ENCODE assay signal across 17 cellular contexts in genomic region chr3:135516143-135516542, GRCh38.
DNase-seq lines count a peak whose midpoint lies in the region; ATAC-seq, FAIRE-seq and TF ChIP-seq lines count a peak whose summit lies in the region.
"Had no signal": no experiment of that assay in that cellular context is flagged by ENCODE, and none has a peak within 500 bp of the region (broad histone marks: within the 10 kb centered on the region; RNA-seq: fewer than 3 reads in every experiment).

No MANE protein-coding gene starts in this region.

- H3K4me1 Mint-ChIP-seq in activated T-cell treated with anti-CD3 and anti-CD28 coated beads, Interleukin-2, amount 50 U/mL, for 72 hours (ENCODE audit: low read depth): no peaks in the 10 kb centered on the region
- H3K4me1 Mint-ChIP-seq: stimulated activated naive B cell treated with anti-CD40 and anti-IgM and Interleukin-4, amounts not matched to agents 10 μg/mL and 1 μg/mL and 100 μg/mL, for 72 hours had no signal

- no peak for ATAC-seq in activated T-cell treated with anti-CD3 and anti-CD28 coated beads, Interleukin-2, amount 50 U/mL, for 72 hours (replicated peaks in 1 of 2)

- no peaks in the 10 kb centered on the region for H3K9me3 ChIP-seq in mesodermal cell (ENCODE audit: control insufficient read depth, low read length)

- FAIRE-seq in H54 (lab: Jason Lieb, UNC): no peak
- FAIRE-seq: G401.6 had no signal

- DNase-seq in EL: peak; percentile 36
- DNase-seq in M059J (ENCODE audit: low read depth): peak; percentile 84
- no peak for DNase-seq in choroid plexus epithelial cell (ENCODE audit: low read depth)
- no peak for DNase-seq in HPDE6-E6E7 (ENCODE audit: extremely low spot score)
- no peak for DNase-seq in COLO668 (lab: John Stamatoyannopoulos, UW; ENCODE audit: unreplicated experiment)
- no peak for DNase-seq in activated T-cell treated with anti-CD3 and anti-CD28 coated beads, Interleukin-2, amount 50 U/mL, for 72 hours
- no peak for DNase-seq in H54 (ENCODE audit: insufficient read length, low spot score)
- DNase-seq: activated CD4-positive, CD25-positive, alpha-beta regulatory T cell; cortex of kidney; hippocampal formation; NCI-H1694; OCI-M1; stimulated activated CD4-positive, alpha-beta T cell treated with anti-CD3 and anti-CD28 coated beads, Interleukin-15, amount 100 ng/mL, for 24 hours; stimulated activated naive B cell treated with anti-CD40 and anti-IgM and Interleukin-4, amounts not matched to agents 10 μg/mL and 1 μg/mL and 100 μg/mL, for 72 hours had no signal

- peak overlapping the region; percentile 20 for H3K27ac ChIP-seq in mesodermal cell (ENCODE audit: low read depth, low read length, severe bottlenecking)
- H3K27ac ChIP-seq: HL-60 had no signal

- no peak overlapping the region for H3K27ac Mint-ChIP-seq in activated T-cell treated with anti-CD3 and anti-CD28 coated beads, Interleukin-2, amount 50 U/mL, for 72 hours
- H3K27ac Mint-ChIP-seq: stimulated activated naive B cell treated with anti-CD40 and anti-IgM and Interleukin-4, amounts not matched to agents 10 μg/mL and 1 μg/mL and 100 μg/mL, for 72 hours had no signal

- TF ChIP-seq CTCF in choroid plexus epithelial cell (conservative IDR thresholded peaks at IDR 0.05; ENCODE audit: low read depth, low read length): peak; percentile 19

- 60% methylated on average over 1 of the region's 3 CpGs; no CpG with 5 or more reads in 1 of the 2 experiments for WGBS in mesodermal cell (ENCODE audit: insufficient coverage in 2 of 2), 2 experiments

- no peaks in the 10 kb centered on the region for H3K36me3 Mint-ChIP-seq in activated T-cell treated with anti-CD3 and anti-CD28 coated beads, Interleukin-2, amount 50 U/mL, for 72 hours (ENCODE audit: insufficient read depth in 2 of 2)
- H3K36me3 Mint-ChIP-seq: stimulated activated naive B cell treated with anti-CD40 and anti-IgM and Interleukin-4, amounts not matched to agents 10 μg/mL and 1 μg/mL and 100 μg/mL, for 72 hours had no signal

- H3K9me3 Mint-ChIP-seq in activated T-cell treated with anti-CD3 and anti-CD28 coated beads, Interleukin-2, amount 50 U/mL, for 72 hours: peaks cover 0 to 4% of the 10 kb centered on the region in 2 donors

- H3K4me1 ChIP-seq in mesodermal cell (ENCODE audit: control insufficient read depth, insufficient read depth, low read length, poor library complexity, severe bottlenecking): peaks cover 25% of the 10 kb centered on the region

- H3K4me3 Mint-ChIP-seq in activated T-cell treated with anti-CD3 and anti-CD28 coated beads, Interleukin-2, amount 50 U/mL, for 72 hours: no peak overlapping the region
- H3K4me3 Mint-ChIP-seq: stimulated activated naive B cell treated with anti-CD40 and anti-IgM and Interleukin-4, amounts not matched to agents 10 μg/mL and 1 μg/mL and 100 μg/mL, for 72 hours had no signal

- H3K36me3 ChIP-seq in mesodermal cell (ENCODE audit: control insufficient read depth, insufficient read depth, low read length): no peaks in the 10 kb centered on the region

- no peak for TF ChIP-seq POLR2A in H54 (IDR thresholded peaks at IDR 0.05; ENCODE audit: low read depth, low read length)

- no peaks in the 10 kb centered on the region for H3K27me3 Mint-ChIP-seq in activated T-cell treated with anti-CD3 and anti-CD28 coated beads, Interleukin-2, amount 50 U/mL, for 72 hours (ENCODE audit: low read depth)

- H3K4me3 ChIP-seq in choroid plexus epithelial cell (ENCODE audit: low read depth, low read length) (no peak overlapping the region), mesodermal cell (ENCODE audit: extremely low read depth, insufficient read depth, low read length, poor library complexity, severe bottlenecking) (no peak overlapping the region)

Comparison
In these comparisons a context has a peak if more than half of its experiments do, and no peak if none do; other contexts are left out.
1. DNase-seq: peak in EL (single experiment) and M059J (single experiment); none in choroid plexus epithelial cell (single experiment), HPDE6-E6E7 (single experiment), COLO668 (single experiment), activated T-cell treated with anti-CD3 and anti-CD28 coated beads, Interleukin-2, amount 50 U/mL, for 72 hours (0 of 2) and H54 (single experiment).